1 cellular context compared by ENCODE assay signal in the genomic region with DNA sequence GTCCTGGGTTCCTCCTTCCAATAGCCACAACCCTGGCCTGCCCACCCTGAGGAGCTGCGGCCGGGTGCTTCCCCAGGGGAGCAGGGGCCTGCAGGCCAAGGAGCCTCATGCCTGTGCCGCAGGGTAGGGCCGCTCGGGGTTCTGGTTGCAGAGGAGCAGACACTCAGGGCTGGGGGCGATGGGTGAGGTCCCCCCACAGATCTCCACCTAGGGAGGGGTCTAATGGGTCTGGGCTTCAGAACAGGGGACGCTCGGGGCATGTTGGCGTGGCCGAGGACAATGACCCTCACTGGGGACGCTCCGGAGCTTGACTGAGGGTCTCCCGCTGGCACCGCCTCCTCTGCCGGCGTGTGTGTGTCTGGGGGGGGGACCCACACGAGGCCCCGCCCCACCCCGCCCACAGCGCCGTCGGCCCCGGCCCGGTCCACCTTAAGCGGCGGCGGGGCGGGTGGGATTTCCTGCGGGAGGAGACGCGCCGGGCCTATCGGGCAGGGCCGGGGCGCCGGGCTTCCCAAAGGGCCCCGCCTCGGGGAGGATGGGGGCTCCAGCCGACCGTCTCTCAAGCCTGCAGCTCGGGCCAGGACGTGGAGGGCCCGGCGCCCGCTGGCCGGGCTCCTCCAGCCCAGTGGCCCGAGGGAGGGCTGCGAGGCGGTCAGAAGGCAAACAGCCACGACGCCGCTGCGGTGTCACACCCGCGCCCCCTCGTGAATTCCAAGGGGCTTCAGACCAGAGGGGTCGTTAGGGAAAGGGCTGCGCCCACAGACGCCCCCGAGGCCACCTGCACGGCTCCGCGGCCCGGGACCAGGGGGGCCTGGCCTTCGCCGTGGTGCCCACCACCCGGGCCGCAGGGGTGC.
TF ChIP-seq lines count a peak whose summit lies in the region.

No MANE protein-coding gene starts in this region.

TF ChIP-seq in K562, 482 proteins besides CTCF, POLR2A, EP300 and RAD21 (continued from another document and continues in another):
- TF ChIP-seq, protein P1, sequence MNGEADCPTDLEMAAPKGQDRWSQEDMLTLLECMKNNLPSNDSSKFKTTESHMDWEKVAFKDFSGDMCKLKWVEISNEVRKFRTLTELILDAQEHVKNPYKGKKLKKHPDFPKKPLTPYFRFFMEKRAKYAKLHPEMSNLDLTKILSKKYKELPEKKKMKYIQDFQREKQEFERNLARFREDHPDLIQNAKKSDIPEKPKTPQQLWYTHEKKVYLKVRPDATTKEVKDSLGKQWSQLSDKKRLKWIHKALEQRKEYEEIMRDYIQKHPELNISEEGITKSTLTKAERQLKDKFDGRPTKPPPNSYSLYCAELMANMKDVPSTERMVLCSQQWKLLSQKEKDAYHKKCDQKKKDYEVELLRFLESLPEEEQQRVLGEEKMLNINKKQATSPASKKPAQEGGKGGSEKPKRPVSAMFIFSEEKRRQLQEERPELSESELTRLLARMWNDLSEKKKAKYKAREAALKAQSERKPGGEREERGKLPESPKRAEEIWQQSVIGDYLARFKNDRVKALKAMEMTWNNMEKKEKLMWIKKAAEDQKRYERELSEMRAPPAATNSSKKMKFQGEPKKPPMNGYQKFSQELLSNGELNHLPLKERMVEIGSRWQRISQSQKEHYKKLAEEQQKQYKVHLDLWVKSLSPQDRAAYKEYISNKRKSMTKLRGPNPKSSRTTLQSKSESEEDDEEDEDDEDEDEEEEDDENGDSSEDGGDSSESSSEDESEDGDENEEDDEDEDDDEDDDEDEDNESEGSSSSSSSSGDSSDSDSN (IDR thresholded peaks at IDR 0.05; ENCODE audit: borderline replicate concordance in 1 of 2, low read depth in 2 of 2, low read length in 2 of 2), result no peak
- TF ChIP-seq ZFP1 (CRISPR knock-in tag; IDR thresholded peaks at IDR 0.05), result peak; percentile 52; the same call in 1 of the 2 replicates
- TF ChIP-seq KAT2B (IDR thresholded peaks at IDR 0.05; ENCODE audit: low read depth, low read length), result no peak
- TF ChIP-seq ETV1 (tag; conservative IDR thresholded peaks at IDR 0.05; ENCODE audit: low read depth), result no peak
- TF ChIP-seq SMARCE1 (IDR thresholded peaks at IDR 0.05), result no peak
- no peak for TF ChIP-seq PHB2 (IDR thresholded peaks at IDR 0.05; ENCODE audit: low read depth)
- TF ChIP-seq BRD4 (IDR thresholded peaks at IDR 0.05), result no peak
- peak; percentile 74; the same call in 1 of the 2 replicates for TF ChIP-seq MTA3 (IDR thresholded peaks at IDR 0.05; ENCODE audit: borderline replicate concordance)
- 0 out of 2 replicates have a peak, but pooled peaks have one; percentile 26 for TF ChIP-seq ZNF311 (CRISPR knock-in tag; IDR thresholded peaks at IDR 0.05)
- TF ChIP-seq DACH1 (IDR thresholded peaks at IDR 0.05; ENCODE audit: partially characterized antibody), result no peak
- 0 out of 2 replicates have a peak, but pooled peaks have one; percentile 47 for TF ChIP-seq RBM14 (IDR thresholded peaks at IDR 0.05; ENCODE audit: borderline replicate concordance, insufficient read depth, low read depth, low read length)
- TF ChIP-seq MCM5 (IDR thresholded peaks at IDR 0.05; ENCODE audit: low read depth), result no peak
- TF ChIP-seq RB1 (IDR thresholded peaks at IDR 0.05; ENCODE audit: low read depth), result peak; percentile 71
- TF ChIP-seq DDX20 (tag; IDR thresholded peaks at IDR 0.05; ENCODE audit: low read depth), result no peak
- TF ChIP-seq MCM2 (IDR thresholded peaks at IDR 0.05; ENCODE audit: low read depth), result no peak
- no peak for TF ChIP-seq NFIX (CRISPR knock-in tag; IDR thresholded peaks at IDR 0.05; ENCODE audit: low read depth)
- TF ChIP-seq ZNF24 (IDR thresholded peaks at IDR 0.05), result peak; percentile 49; the same call in 1 of the 2 replicates
- TF ChIP-seq NFYB (IDR thresholded peaks at IDR 0.05; ENCODE audit: extremely low read depth, insufficient read length), result no peak
- TF ChIP-seq ZNF57 (CRISPR knock-in tag; IDR thresholded peaks at IDR 0.05), result 0 out of 2 replicates have a peak, but pooled peaks have one; percentile 70
- no peak; the same call in 1 of the 2 replicates for TF ChIP-seq ZSCAN29 (IDR thresholded peaks at IDR 0.05)
- TF ChIP-seq RUNX1 (IDR thresholded peaks at IDR 0.05; ENCODE audit: low read depth), result no peak
- TF ChIP-seq, protein P2, sequence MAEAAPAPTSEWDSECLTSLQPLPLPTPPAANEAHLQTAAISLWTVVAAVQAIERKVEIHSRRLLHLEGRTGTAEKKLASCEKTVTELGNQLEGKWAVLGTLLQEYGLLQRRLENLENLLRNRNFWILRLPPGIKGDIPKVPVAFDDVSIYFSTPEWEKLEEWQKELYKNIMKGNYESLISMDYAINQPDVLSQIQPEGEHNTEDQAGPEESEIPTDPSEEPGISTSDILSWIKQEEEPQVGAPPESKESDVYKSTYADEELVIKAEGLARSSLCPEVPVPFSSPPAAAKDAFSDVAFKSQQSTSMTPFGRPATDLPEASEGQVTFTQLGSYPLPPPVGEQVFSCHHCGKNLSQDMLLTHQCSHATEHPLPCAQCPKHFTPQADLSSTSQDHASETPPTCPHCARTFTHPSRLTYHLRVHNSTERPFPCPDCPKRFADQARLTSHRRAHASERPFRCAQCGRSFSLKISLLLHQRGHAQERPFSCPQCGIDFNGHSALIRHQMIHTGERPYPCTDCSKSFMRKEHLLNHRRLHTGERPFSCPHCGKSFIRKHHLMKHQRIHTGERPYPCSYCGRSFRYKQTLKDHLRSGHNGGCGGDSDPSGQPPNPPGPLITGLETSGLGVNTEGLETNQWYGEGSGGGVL (CRISPR knock-in tag; IDR thresholded peaks at IDR 0.05), result no peak
- TF ChIP-seq, protein P3, sequence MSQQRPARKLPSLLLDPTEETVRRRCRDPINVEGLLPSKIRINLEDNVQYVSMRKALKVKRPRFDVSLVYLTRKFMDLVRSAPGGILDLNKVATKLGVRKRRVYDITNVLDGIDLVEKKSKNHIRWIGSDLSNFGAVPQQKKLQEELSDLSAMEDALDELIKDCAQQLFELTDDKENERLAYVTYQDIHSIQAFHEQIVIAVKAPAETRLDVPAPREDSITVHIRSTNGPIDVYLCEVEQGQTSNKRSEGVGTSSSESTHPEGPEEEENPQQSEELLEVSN (IDR thresholded peaks at IDR 0.05; ENCODE audit: borderline replicate concordance in 1 of 2, extremely low read depth in 1 of 2, insufficient read depth in 1 of 2, insufficient read length in 1 of 2, low read depth in 1 of 2, low read length in 1 of 2, poor library complexity in 1 of 2, severe bottlenecking in 1 of 2), result peak; percentile 35 to 53
- TF ChIP-seq, protein P4, sequence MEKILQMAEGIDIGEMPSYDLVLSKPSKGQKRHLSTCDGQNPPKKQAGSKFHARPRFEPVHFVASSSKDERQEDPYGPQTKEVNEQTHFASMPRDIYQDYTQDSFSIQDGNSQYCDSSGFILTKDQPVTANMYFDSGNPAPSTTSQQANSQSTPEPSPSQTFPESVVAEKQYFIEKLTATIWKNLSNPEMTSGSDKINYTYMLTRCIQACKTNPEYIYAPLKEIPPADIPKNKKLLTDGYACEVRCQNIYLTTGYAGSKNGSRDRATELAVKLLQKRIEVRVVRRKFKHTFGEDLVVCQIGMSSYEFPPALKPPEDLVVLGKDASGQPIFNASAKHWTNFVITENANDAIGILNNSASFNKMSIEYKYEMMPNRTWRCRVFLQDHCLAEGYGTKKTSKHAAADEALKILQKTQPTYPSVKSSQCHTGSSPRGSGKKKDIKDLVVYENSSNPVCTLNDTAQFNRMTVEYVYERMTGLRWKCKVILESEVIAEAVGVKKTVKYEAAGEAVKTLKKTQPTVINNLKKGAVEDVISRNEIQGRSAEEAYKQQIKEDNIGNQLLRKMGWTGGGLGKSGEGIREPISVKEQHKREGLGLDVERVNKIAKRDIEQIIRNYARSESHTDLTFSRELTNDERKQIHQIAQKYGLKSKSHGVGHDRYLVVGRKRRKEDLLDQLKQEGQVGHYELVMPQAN (IDR thresholded peaks at IDR 0.05; ENCODE audit: borderline replicate concordance), result no peak
- TF ChIP-seq HMGN3 (IDR thresholded peaks at IDR 0.05; ENCODE audit: borderline replicate concordance, extremely low read depth, insufficient read length, low read depth, low read length), result no peak
- peak; percentile 32; the same call in 1 of the 2 replicates for TF ChIP-seq PHF21A (IDR thresholded peaks at IDR 0.05; ENCODE audit: borderline replicate concordance, low read depth)
- TF ChIP-seq ZNF436 (CRISPR knock-in tag; IDR thresholded peaks at IDR 0.05), result peak; percentile 21; the same call in 1 of the 2 replicates
- TF ChIP-seq, protein P5, sequence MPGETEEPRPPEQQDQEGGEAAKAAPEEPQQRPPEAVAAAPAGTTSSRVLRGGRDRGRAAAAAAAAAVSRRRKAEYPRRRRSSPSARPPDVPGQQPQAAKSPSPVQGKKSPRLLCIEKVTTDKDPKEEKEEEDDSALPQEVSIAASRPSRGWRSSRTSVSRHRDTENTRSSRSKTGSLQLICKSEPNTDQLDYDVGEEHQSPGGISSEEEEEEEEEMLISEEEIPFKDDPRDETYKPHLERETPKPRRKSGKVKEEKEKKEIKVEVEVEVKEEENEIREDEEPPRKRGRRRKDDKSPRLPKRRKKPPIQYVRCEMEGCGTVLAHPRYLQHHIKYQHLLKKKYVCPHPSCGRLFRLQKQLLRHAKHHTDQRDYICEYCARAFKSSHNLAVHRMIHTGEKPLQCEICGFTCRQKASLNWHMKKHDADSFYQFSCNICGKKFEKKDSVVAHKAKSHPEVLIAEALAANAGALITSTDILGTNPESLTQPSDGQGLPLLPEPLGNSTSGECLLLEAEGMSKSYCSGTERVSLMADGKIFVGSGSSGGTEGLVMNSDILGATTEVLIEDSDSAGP (CRISPR knock-in tag; IDR thresholded peaks at IDR 0.05), result no peak
- no peak for TF ChIP-seq ZNF696 (CRISPR knock-in tag; conservative IDR thresholded peaks at IDR 0.05)
- TF ChIP-seq, protein P6, sequence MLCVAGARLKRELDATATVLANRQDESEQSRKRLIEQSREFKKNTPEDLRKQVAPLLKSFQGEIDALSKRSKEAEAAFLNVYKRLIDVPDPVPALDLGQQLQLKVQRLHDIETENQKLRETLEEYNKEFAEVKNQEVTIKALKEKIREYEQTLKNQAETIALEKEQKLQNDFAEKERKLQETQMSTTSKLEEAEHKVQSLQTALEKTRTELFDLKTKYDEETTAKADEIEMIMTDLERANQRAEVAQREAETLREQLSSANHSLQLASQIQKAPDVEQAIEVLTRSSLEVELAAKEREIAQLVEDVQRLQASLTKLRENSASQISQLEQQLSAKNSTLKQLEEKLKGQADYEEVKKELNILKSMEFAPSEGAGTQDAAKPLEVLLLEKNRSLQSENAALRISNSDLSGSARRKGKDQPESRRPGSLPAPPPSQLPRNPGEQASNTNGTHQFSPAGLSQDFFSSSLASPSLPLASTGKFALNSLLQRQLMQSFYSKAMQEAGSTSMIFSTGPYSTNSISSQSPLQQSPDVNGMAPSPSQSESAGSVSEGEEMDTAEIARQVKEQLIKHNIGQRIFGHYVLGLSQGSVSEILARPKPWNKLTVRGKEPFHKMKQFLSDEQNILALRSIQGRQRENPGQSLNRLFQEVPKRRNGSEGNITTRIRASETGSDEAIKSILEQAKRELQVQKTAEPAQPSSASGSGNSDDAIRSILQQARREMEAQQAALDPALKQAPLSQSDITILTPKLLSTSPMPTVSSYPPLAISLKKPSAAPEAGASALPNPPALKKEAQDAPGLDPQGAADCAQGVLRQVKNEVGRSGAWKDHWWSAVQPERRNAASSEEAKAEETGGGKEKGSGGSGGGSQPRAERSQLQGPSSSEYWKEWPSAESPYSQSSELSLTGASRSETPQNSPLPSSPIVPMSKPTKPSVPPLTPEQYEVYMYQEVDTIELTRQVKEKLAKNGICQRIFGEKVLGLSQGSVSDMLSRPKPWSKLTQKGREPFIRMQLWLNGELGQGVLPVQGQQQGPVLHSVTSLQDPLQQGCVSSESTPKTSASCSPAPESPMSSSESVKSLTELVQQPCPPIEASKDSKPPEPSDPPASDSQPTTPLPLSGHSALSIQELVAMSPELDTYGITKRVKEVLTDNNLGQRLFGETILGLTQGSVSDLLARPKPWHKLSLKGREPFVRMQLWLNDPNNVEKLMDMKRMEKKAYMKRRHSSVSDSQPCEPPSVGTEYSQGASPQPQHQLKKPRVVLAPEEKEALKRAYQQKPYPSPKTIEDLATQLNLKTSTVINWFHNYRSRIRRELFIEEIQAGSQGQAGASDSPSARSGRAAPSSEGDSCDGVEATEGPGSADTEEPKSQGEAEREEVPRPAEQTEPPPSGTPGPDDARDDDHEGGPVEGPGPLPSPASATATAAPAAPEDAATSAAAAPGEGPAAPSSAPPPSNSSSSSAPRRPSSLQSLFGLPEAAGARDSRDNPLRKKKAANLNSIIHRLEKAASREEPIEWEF (CRISPR knock-in tag; IDR thresholded peaks at IDR 0.05), result no peak
- TF ChIP-seq NR2C1 (IDR thresholded peaks at IDR 0.05), result no peak
- no peak for TF ChIP-seq NR2C1 (tag; IDR thresholded peaks at IDR 0.05)
- TF ChIP-seq, protein P7, sequence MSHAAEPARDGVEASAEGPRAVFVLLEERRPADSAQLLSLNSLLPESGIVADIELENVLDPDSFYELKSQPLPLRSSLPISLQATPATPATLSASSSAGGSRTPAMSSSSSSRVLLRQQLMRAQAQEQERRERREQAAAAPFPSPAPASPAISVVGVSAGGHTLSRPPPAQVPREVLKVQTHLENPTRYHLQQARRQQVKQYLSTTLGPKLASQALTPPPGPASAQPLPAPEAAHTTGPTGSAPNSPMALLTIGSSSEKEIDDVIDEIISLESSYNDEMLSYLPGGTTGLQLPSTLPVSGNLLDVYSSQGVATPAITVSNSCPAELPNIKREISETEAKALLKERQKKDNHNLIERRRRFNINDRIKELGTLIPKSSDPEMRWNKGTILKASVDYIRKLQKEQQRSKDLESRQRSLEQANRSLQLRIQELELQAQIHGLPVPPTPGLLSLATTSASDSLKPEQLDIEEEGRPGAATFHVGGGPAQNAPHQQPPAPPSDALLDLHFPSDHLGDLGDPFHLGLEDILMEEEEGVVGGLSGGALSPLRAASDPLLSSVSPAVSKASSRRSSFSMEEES (CRISPR knock-in tag; IDR thresholded peaks at IDR 0.05), result no peak
- no peak for TF ChIP-seq ZNF175 (CRISPR knock-in tag; IDR thresholded peaks at IDR 0.05; ENCODE audit: low read depth)
- TF ChIP-seq E2F3 (CRISPR knock-in tag; IDR thresholded peaks at IDR 0.05), result peak; percentile 81
- TF ChIP-seq ZNF551 (CRISPR knock-in tag; IDR thresholded peaks at IDR 0.05), result no peak
- no peak for TF ChIP-seq KLF10 (CRISPR knock-in tag; IDR thresholded peaks at IDR 0.05)
- no peak for TF ChIP-seq KAT8 (IDR thresholded peaks at IDR 0.05; ENCODE audit: low read depth)
- TF ChIP-seq, protein P8, sequence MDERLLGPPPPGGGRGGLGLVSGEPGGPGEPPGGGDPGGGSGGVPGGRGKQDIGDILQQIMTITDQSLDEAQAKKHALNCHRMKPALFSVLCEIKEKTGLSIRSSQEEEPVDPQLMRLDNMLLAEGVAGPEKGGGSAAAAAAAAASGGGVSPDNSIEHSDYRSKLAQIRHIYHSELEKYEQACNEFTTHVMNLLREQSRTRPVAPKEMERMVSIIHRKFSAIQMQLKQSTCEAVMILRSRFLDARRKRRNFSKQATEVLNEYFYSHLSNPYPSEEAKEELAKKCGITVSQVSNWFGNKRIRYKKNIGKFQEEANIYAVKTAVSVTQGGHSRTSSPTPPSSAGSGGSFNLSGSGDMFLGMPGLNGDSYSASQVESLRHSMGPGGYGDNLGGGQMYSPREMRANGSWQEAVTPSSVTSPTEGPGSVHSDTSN (CRISPR knock-in tag; IDR thresholded peaks at IDR 0.05; ENCODE audit: low read depth), result no peak
- TF ChIP-seq, protein P8 (tag; conservative IDR thresholded peaks at IDR 0.05; ENCODE audit: low read depth), result no peak
